Comparison of ENCODE assay signal across 18 cellular contexts in genomic region chr10:58714436-58714835, GRCh38.
"Had no signal": no experiment of that assay in that cellular context is flagged by ENCODE, and none has a peak within 500 bp of the region (broad histone marks: within the 10 kb centered on the region; RNA-seq: fewer than 3 reads in every experiment).

No MANE protein-coding gene starts in this region.

- DNase-seq: effector CD4-positive, alpha-beta T cell; foreskin fibroblast; glutamatergic neuron; immature natural killer cell; left cardiac atrium; left ventricle myocardium inferior; lower lobe of right lung; occipital lobe; pancreas; right cardiac atrium; stimulated activated CD4-positive, alpha-beta T cell treated with anti-CD3 and anti-CD28 coated beads, Interleukin-2, amount 100 ng/mL, for 48 hours; stimulated activated naive CD4-positive, alpha-beta T cell treated with Interleukin-2 at 50 U/mL for 16 hours; thyroid gland had no signal

- H3K4me3 ChIP-seq: coronary artery, gastroesophageal sphincter, left ventricle myocardium inferior, lower lobe of right lung, pancreas, smooth muscle cell, suprapubic skin, thyroid gland had no signal

- H3K27me3 ChIP-seq: gastroesophageal sphincter, pancreas, suprapubic skin, thyroid gland had no signal

- ATAC-seq: esophagus mucosa, gastroesophageal sphincter, left cardiac atrium, lower lobe of right lung, pancreas had no signal

- H3K27ac ChIP-seq: gastroesophageal sphincter, lower lobe of right lung, pancreas, suprapubic skin, thyroid gland had no signal

- H3K36me3 ChIP-seq: gastroesophageal sphincter, left ventricle myocardium inferior, lower lobe of right lung, pancreas, suprapubic skin, thyroid gland had no signal

- H3K9me3 ChIP-seq: gastroesophageal sphincter, lower lobe of right lung, pancreas, suprapubic skin, thyroid gland had no signal

- H3K4me1 ChIP-seq: left ventricle myocardium inferior, lower lobe of right lung, pancreas, suprapubic skin, thyroid gland had no signal
